In the genomic region with DNA sequence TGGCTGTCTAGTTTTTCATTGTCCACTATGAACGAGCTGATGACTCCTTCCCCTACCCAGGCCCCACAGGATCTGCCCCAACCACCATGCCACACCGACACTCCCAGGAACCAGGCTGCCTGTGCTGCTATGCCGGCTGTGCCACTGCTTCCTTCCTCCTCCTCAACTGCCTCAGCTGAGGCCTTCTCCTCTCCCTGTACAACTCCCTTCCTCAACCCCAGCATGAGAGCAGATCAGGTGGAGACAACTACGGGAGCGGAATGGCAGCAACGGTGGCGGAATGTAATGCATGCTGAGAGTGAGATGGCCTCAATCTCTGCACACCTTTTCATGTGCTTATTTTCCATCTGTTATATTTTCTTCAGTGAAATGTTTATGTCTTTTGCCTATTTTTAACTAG, we compare ENCODE assay signal across 29 cellular contexts.
"Had no signal": no experiment of that assay in that cellular context is flagged by ENCODE, and none has a peak within 500 bp of the region (broad histone marks: within the 10 kb centered on the region; RNA-seq: fewer than 3 reads in every experiment).

No MANE protein-coding gene starts in this region.

- H3K36me3 ChIP-seq: adrenal gland, ascending aorta, brain microvascular endothelial cell, breast epithelium, cardiac muscle cell had no signal

- DNase-seq: activated effector memory CD4-positive, alpha-beta T cell treated with anti-CD3 and anti-CD28 coated beads, Interleukin-2, amount 50 U/mL, for 16 hours; activated effector memory CD4-positive, alpha-beta T cell treated with Interleukin-2 at 50 U/mL for 16 hours; activated gamma-delta T cell; activated gamma-delta T cell treated with Interleukin-2 at 50 U/mL for 16 hours; activated naive CD4-positive, alpha-beta T cell; activated naive CD4-positive, alpha-beta T cell treated with anti-CD3 and anti-CD28 coated beads for 36 hours; activated naive CD4-positive, alpha-beta T cell treated with anti-CD3 and anti-CD28 coated beads, Interleukin-2, amount 10 ng/mL, durations not matched to agents 7 days and 5 days; activated naive CD4-positive, alpha-beta T cell treated with anti-CD3 and anti-CD28 coated beads, Interleukin-2, amount 50 U/mL, for 16 hours; activated naive CD4-positive, alpha-beta T cell treated with Interleukin-2 at 50 U/mL for 16 hours; activated naive CD8-positive, alpha-beta T cell treated with anti-CD3 and anti-CD28 coated beads for 36 hours; activated naive CD8-positive, alpha-beta T cell treated with anti-CD3 and anti-CD28 coated beads, Interleukin-2, amount 10 ng/mL, durations not matched to agents 7 days and 5 days; activated naive CD8-positive, alpha-beta T cell treated with anti-CD3 and anti-CD28 coated beads, Interleukin-2, amount 50 U/mL, for 24 hours; activated T-cell treated with anti-CD3 and anti-CD28 coated beads, Interleukin-2, amount 50 U/mL, for 24 hours; activated T-cell treated with anti-CD3 and anti-CD28 coated beads, Interleukin-2, amount 50 U/mL, for 4 hours; activated T-cell treated with anti-CD3 and anti-CD28 coated beads, Interleukin-2, amount 50 U/mL, for 48 hours; activated T-cell treated with anti-CD3 and anti-CD28 coated beads, Interleukin-2, amount 50 U/mL, for 72 hours; adrenal gland; amniotic stem cell; amygdala; anterior cingulate cortex; aorta; body of pancreas; brain microvascular endothelial cell; caudate nucleus; central memory CD4-positive, alpha-beta T cell; cerebellar nuclear complex had no signal

- H3K4me3 ChIP-seq: adrenal gland, ascending aorta, body of pancreas, breast epithelium, cardiac muscle cell had no signal

- H3K4me1 ChIP-seq: adrenal gland, ascending aorta, body of pancreas, breast epithelium had no signal

- H3K27ac ChIP-seq: adrenal gland, ascending aorta, body of pancreas, brain microvascular endothelial cell, breast epithelium, cardiac muscle cell had no signal

- H3K27me3 ChIP-seq: adrenal gland, ascending aorta, body of pancreas, brain microvascular endothelial cell, breast epithelium, cardiac muscle cell had no signal

- H3K9me3 ChIP-seq: adrenal gland, body of pancreas had no signal
